Comparison of ENCODE assay signal across 1 cellular context in the genomic region with DNA sequence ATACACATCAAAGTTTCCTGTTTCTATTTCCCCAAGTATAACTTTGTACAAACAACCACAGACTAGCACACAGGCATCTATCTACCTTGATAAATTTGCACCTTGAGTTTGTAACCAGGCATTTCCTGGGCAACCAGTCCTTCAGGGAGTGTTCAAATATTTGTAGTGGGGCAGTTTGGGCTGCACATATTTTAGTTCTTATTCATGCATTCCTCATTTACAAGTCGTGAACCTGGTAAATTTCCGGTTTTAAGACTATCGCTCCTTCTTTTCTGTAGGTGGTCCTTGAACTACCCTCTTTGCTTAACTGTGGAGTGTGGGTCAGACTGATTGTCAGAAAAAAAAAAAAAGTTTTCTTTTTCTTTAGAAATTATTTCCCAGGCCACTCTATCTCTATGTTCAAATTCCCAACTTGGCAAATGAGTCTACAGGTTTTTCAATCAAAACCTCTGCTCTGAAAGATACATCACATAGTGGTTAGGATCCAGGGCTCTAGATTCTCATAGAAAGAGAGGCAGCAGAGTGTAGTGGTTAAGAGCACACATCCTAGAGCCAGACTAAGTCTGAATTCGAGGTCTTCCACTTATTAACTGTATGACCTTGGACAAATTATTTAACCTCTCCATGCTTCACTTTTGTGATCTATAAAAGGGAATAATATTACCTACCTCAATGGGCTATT.
TF ChIP-seq lines count a peak whose summit lies in the region.

No MANE protein-coding gene starts in this region.

TF ChIP-seq in HepG2, 621 proteins besides CTCF, POLR2A, EP300 and RAD21 (continued from another document and continues in another):
- no peak for TF ChIP-seq ZNF589 (CRISPR knock-in tag; conservative IDR thresholded peaks at IDR 0.05)
- no peak for TF ChIP-seq HOXA9 (CRISPR knock-in tag; IDR thresholded peaks at IDR 0.05; ENCODE audit: borderline replicate concordance)
- TF ChIP-seq, protein P1, sequence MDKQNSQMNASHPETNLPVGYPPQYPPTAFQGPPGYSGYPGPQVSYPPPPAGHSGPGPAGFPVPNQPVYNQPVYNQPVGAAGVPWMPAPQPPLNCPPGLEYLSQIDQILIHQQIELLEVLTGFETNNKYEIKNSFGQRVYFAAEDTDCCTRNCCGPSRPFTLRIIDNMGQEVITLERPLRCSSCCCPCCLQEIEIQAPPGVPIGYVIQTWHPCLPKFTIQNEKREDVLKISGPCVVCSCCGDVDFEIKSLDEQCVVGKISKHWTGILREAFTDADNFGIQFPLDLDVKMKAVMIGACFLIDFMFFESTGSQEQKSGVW (CRISPR knock-in tag; IDR thresholded peaks at IDR 0.05; ENCODE audit: borderline replicate concordance): no peak
- TF ChIP-seq NCOA5 (CRISPR knock-in tag; IDR thresholded peaks at IDR 0.05): no peak
- no peak for TF ChIP-seq ZNF781 (CRISPR knock-in tag; IDR thresholded peaks at IDR 0.05; ENCODE audit: borderline replicate concordance, not compliant biosample characterization)
- no peak for TF ChIP-seq ZMYM3 (CRISPR knock-in tag; IDR thresholded peaks at IDR 0.05)
- TF ChIP-seq ZNF235 (CRISPR knock-in tag; IDR thresholded peaks at IDR 0.05; ENCODE audit: borderline replicate concordance): no peak
- TF ChIP-seq ZNF670 (CRISPR knock-in tag; IDR thresholded peaks at IDR 0.05; ENCODE audit: borderline replicate concordance): peak; percentile 45; the same call in 1 of the 2 replicates
- TF ChIP-seq PTBP1 (IDR thresholded peaks at IDR 0.05; ENCODE audit: low read depth, low read length, poor library complexity, severe bottlenecking): no peak
- TF ChIP-seq HHEX (CRISPR knock-in tag; IDR thresholded peaks at IDR 0.05): no peak
- no peak for TF ChIP-seq ATM (IDR thresholded peaks at IDR 0.05; ENCODE audit: borderline replicate concordance)
- peak; percentile 82 for TF ChIP-seq HDAC2 (CRISPR knock-in tag; IDR thresholded peaks at IDR 0.05)
- TF ChIP-seq, protein P2, sequence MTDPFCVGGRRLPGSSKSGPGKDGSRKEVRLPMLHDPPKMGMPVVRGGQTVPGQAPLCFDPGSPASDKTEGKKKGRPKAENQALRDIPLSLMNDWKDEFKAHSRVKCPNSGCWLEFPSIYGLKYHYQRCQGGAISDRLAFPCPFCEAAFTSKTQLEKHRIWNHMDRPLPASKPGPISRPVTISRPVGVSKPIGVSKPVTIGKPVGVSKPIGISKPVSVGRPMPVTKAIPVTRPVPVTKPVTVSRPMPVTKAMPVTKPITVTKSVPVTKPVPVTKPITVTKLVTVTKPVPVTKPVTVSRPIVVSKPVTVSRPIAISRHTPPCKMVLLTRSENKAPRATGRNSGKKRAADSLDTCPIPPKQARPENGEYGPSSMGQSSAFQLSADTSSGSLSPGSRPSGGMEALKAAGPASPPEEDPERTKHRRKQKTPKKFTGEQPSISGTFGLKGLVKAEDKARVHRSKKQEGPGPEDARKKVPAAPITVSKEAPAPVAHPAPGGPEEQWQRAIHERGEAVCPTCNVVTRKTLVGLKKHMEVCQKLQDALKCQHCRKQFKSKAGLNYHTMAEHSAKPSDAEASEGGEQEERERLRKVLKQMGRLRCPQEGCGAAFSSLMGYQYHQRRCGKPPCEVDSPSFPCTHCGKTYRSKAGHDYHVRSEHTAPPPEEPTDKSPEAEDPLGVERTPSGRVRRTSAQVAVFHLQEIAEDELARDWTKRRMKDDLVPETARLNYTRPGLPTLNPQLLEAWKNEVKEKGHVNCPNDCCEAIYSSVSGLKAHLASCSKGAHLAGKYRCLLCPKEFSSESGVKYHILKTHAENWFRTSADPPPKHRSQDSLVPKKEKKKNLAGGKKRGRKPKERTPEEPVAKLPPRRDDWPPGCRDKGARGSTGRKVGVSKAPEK (CRISPR knock-in tag; IDR thresholded peaks at IDR 0.05; ENCODE audit: borderline replicate concordance): no peak
- peak; percentile 59 for TF ChIP-seq BCL6 (CRISPR knock-in tag; IDR thresholded peaks at IDR 0.05)
- TF ChIP-seq, protein P3, sequence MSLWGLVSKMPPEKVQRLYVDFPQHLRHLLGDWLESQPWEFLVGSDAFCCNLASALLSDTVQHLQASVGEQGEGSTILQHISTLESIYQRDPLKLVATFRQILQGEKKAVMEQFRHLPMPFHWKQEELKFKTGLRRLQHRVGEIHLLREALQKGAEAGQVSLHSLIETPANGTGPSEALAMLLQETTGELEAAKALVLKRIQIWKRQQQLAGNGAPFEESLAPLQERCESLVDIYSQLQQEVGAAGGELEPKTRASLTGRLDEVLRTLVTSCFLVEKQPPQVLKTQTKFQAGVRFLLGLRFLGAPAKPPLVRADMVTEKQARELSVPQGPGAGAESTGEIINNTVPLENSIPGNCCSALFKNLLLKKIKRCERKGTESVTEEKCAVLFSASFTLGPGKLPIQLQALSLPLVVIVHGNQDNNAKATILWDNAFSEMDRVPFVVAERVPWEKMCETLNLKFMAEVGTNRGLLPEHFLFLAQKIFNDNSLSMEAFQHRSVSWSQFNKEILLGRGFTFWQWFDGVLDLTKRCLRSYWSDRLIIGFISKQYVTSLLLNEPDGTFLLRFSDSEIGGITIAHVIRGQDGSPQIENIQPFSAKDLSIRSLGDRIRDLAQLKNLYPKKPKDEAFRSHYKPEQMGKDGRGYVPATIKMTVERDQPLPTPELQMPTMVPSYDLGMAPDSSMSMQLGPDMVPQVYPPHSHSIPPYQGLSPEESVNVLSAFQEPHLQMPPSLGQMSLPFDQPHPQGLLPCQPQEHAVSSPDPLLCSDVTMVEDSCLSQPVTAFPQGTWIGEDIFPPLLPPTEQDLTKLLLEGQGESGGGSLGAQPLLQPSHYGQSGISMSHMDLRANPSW (CRISPR knock-in tag; IDR thresholded peaks at IDR 0.05; ENCODE audit: borderline replicate concordance): 0 out of 2 replicates have a peak, but pooled peaks have one; percentile 45
- TF ChIP-seq ZSCAN25 (CRISPR knock-in tag; IDR thresholded peaks at IDR 0.05): no peak
- no peak for TF ChIP-seq ZBTB21 (CRISPR knock-in tag; IDR thresholded peaks at IDR 0.05)
- no peak for TF ChIP-seq ATF7 (IDR thresholded peaks at IDR 0.05)
- TF ChIP-seq ATF7 (CRISPR knock-in tag; IDR thresholded peaks at IDR 0.05): peak; percentile 82; the same call in 1 of the 2 replicates
- TF ChIP-seq ZFY (CRISPR knock-in tag; IDR thresholded peaks at IDR 0.05): no peak
- TF ChIP-seq ZFP1 (CRISPR knock-in tag; IDR thresholded peaks at IDR 0.05): no peak
- peak; percentile 79 for TF ChIP-seq PHF21A (CRISPR knock-in tag; IDR thresholded peaks at IDR 0.05)
- TF ChIP-seq, protein P4, sequence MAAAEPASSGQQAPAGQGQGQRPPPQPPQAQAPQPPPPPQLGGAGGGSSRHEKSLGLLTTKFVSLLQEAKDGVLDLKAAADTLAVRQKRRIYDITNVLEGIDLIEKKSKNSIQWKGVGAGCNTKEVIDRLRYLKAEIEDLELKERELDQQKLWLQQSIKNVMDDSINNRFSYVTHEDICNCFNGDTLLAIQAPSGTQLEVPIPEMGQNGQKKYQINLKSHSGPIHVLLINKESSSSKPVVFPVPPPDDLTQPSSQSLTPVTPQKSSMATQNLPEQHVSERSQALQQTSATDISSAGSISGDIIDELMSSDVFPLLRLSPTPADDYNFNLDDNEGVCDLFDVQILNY (CRISPR knock-in tag; conservative IDR thresholded peaks at IDR 0.05): no peak
- peak; percentile 55 for TF ChIP-seq SAP130 (CRISPR knock-in tag; IDR thresholded peaks at IDR 0.05; ENCODE audit: low read depth)
- TF ChIP-seq RARG (CRISPR knock-in tag; IDR thresholded peaks at IDR 0.05; ENCODE audit: low read depth): no peak
- TF ChIP-seq ZNF713 (CRISPR knock-in tag; IDR thresholded peaks at IDR 0.05): no peak
- peak; percentile 74; the same call in 1 of the 2 replicates for TF ChIP-seq ZBTB7B (CRISPR knock-in tag; IDR thresholded peaks at IDR 0.05)
- TF ChIP-seq ZNF354B (CRISPR knock-in tag; IDR thresholded peaks at IDR 0.05): no peak
- no peak for TF ChIP-seq ZNF598 (CRISPR knock-in tag; IDR thresholded peaks at IDR 0.05; ENCODE audit: borderline replicate concordance)
- TF ChIP-seq, protein P5, sequence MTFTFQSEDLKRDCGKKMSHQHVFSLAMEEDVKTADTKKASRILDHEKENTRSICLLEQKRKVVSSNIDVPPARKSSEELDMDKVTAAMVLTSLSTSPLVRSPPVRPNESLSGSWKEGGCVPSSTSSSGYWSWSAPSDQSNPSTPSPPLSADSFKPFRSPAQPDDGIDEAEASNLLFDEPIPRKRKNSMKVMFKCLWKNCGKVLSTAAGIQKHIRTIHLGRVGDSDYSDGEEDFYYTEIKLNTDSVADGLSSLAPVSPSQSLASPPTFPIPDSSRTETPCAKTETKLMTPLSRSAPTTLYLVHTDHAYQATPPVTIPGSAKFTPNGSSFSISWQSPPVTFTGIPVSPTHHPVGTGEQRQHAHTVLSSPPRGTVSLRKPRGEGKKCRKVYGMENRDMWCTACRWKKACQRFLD (CRISPR knock-in tag; IDR thresholded peaks at IDR 0.05; ENCODE audit: borderline replicate concordance): no peak
- TF ChIP-seq ZBTB3 (CRISPR knock-in tag; IDR thresholded peaks at IDR 0.05; ENCODE audit: borderline replicate concordance, low read depth): no peak
- TF ChIP-seq ZNF34 (CRISPR knock-in tag; IDR thresholded peaks at IDR 0.05; ENCODE audit: borderline replicate concordance): no peak
- peak; percentile 64; the same call in 1 of the 2 replicates for TF ChIP-seq RXRB (CRISPR knock-in tag; IDR thresholded peaks at IDR 0.05; ENCODE audit: borderline replicate concordance)
- TF ChIP-seq, protein P6, sequence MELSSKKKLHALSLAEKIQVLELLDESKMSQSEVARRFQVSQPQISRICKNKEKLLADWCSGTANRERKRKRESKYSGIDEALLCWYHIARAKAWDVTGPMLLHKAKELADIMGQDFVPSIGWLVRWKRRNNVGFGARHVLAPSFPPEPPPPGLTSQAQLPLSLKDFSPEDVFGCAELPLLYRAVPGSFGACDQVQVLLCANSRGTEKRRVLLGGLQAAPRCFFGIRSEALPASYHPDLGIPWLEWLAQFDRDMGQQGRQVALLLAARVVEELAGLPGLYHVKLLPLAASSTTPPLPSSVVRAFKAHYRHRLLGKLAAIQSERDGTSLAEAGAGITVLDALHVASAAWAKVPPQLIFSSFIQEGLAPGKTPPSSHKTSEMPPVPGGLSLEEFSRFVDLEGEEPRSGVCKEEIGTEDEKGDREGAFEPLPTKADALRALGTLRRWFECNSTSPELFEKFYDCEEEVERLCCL (CRISPR knock-in tag; IDR thresholded peaks at IDR 0.05; ENCODE audit: borderline replicate concordance): no peak
- TF ChIP-seq HMG20A (CRISPR knock-in tag; IDR thresholded peaks at IDR 0.05; ENCODE audit: borderline replicate concordance): peak; percentile 67; the same call in 1 of the 2 replicates
- TF ChIP-seq, protein P7, sequence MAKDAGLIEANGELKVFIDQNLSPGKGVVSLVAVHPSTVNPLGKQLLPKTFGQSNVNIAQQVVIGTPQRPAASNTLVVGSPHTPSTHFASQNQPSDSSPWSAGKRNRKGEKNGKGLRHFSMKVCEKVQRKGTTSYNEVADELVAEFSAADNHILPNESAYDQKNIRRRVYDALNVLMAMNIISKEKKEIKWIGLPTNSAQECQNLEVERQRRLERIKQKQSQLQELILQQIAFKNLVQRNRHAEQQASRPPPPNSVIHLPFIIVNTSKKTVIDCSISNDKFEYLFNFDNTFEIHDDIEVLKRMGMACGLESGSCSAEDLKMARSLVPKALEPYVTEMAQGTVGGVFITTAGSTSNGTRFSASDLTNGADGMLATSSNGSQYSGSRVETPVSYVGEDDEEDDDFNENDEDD (CRISPR knock-in tag; IDR thresholded peaks at IDR 0.05; ENCODE audit: borderline replicate concordance): no peak
- TF ChIP-seq, protein P8, sequence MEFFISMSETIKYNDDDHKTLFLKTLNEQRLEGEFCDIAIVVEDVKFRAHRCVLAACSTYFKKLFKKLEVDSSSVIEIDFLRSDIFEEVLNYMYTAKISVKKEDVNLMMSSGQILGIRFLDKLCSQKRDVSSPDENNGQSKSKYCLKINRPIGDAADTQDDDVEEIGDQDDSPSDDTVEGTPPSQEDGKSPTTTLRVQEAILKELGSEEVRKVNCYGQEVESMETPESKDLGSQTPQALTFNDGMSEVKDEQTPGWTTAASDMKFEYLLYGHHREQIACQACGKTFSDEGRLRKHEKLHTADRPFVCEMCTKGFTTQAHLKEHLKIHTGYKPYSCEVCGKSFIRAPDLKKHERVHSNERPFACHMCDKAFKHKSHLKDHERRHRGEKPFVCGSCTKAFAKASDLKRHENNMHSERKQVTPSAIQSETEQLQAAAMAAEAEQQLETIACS (CRISPR knock-in tag; IDR thresholded peaks at IDR 0.05): no peak
- no peak for TF ChIP-seq PRPF4 (IDR thresholded peaks at IDR 0.05; ENCODE audit: low read depth, low read length, poor library complexity, severe bottlenecking)
- TF ChIP-seq ELF4 (CRISPR knock-in tag; IDR thresholded peaks at IDR 0.05; ENCODE audit: borderline replicate concordance): no peak
- TF ChIP-seq FOXP1 (IDR thresholded peaks at IDR 0.05): no peak
- TF ChIP-seq FOXP1 (CRISPR knock-in tag; IDR thresholded peaks at IDR 0.05): peak; percentile 73; the same call in 1 of the 2 replicates
- TF ChIP-seq, protein P9, sequence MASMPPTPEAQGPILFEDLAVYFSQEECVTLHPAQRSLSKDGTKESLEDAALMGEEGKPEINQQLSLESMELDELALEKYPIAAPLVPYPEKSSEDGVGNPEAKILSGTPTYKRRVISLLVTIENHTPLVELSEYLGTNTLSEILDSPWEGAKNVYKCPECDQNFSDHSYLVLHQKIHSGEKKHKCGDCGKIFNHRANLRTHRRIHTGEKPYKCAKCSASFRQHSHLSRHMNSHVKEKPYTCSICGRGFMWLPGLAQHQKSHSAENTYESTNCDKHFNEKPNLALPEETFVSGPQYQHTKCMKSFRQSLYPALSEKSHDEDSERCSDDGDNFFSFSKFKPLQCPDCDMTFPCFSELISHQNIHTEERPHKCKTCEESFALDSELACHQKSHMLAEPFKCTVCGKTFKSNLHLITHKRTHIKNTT (CRISPR knock-in tag; IDR thresholded peaks at IDR 0.05): no peak
- peak; percentile 69; the same call in 1 of the 2 replicates for TF ChIP-seq MEF2D (CRISPR knock-in tag; IDR thresholded peaks at IDR 0.05)
- TF ChIP-seq ZSCAN22 (CRISPR knock-in tag; IDR thresholded peaks at IDR 0.05): no peak
- TF ChIP-seq TBL1XR1 (IDR thresholded peaks at IDR 0.05; ENCODE audit: borderline replicate concordance, low read length, partially characterized antibody): peak; percentile 25
- TF ChIP-seq ZNF264 (CRISPR knock-in tag; IDR thresholded peaks at IDR 0.05): peak; percentile 48; the same call in 1 of the 2 replicates
- no peak for TF ChIP-seq SP2 (CRISPR knock-in tag; IDR thresholded peaks at IDR 0.05)
- TF ChIP-seq ZFP36L2 (CRISPR knock-in tag; IDR thresholded peaks at IDR 0.05): no peak
- no peak for TF ChIP-seq KLF15 (CRISPR knock-in tag; IDR thresholded peaks at IDR 0.05; ENCODE audit: borderline replicate concordance)
- TF ChIP-seq IRF2 (CRISPR knock-in tag; IDR thresholded peaks at IDR 0.05): peak; percentile 44; the same call in 1 of the 2 replicates
- TF ChIP-seq ZMYM2 (CRISPR knock-in tag; IDR thresholded peaks at IDR 0.05): no peak
- TF ChIP-seq ZNF652 (CRISPR knock-in tag; IDR thresholded peaks at IDR 0.05; ENCODE audit: borderline replicate concordance, low read depth): peak; percentile 57; the same call in 1 of the 2 replicates
- no peak for TF ChIP-seq KLF13 (CRISPR knock-in tag; IDR thresholded peaks at IDR 0.05)
- TF ChIP-seq PAF1 (CRISPR knock-in tag; IDR thresholded peaks at IDR 0.05): no peak
